In genomic region chr14:44165286-44165685, GRCh38 we compare ENCODE assay signal across 23 cellular contexts.
DNase-seq lines count a peak whose midpoint lies in the region; ATAC-seq and FAIRE-seq lines count a peak whose summit lies in the region.
"Had no signal": no experiment of that assay in that cellular context is flagged by ENCODE, and none has a peak within 500 bp of the region (broad histone marks: within the 10 kb centered on the region; RNA-seq: fewer than 3 reads in every experiment).

No MANE protein-coding gene starts in this region.

- DNase-seq in HTR-8/SVneo (ENCODE audit: insufficient read length, low spot score) = peak; percentile 4
- peak; percentile 48 for DNase-seq in NCI-H2171 (lab: John Stamatoyannopoulos, UW)
- DNase-seq in middle frontal gyrus (ENCODE audit: extremely low spot score, low spot score) = peak; percentile 8
- DNase-seq: ACHN; Caco-2; CD4-positive, alpha-beta memory T cell; DMS153; GOT3; KBM-7; NCI-H1092 treated with DMSO at 0.1 percent for 48 hours; NCI-H1436 treated with DMSO at 0.1 percent for 48 hours; NCI-H2081; NCI-H774; Peyer's patch; T-helper 1 cell had no signal

- no peak for ATAC-seq in HG03095 (IDR thresholded peaks at IDR 0.05; ENCODE audit: unreplicated experiment)
- ATAC-seq in GM18498 (IDR thresholded peaks at IDR 0.05; ENCODE audit: unreplicated experiment) = no peak
- no peak for ATAC-seq in GM19463 (IDR thresholded peaks at IDR 0.05; ENCODE audit: unreplicated experiment)
- ATAC-seq: HepG2 had no signal

- FAIRE-seq in HTR-8/SVneo (lab: Jason Lieb, UNC) (no peak), endometrium (lab: Jason Lieb, UNC) (peak; percentile 31)
- FAIRE-seq: G401.6, GM12892, GM18507, HepG2 had no signal
